Comparison of ENCODE assay signal across 23 cellular contexts in genomic region chr6:43502666-43503065, GRCh38. TPM values are rescaled to one million over a fixed set of nuclear protein-coding genes. Genes with fewer than 3 reads are reported as not detected.
"Had no signal": no experiment of that assay in that cellular context is flagged by ENCODE, and none has a peak within 500 bp of the region (broad histone marks: within the 10 kb centered on the region; RNA-seq: fewer than 3 reads in every experiment).

No MANE protein-coding gene starts in this region.

- DNase-seq: activated CD4-positive, alpha-beta T cell treated with anti-CD3 and anti-CD28 coated beads for 36 hours; activated CD4-positive, CD25-positive, alpha-beta regulatory T cell; activated CD8-positive, alpha-beta memory T cell treated with anti-CD3 and anti-CD28 coated beads, Interleukin-2, amount 10 ng/mL, durations not matched to agents 7 days and 5 days; activated CD8-positive, alpha-beta T cell treated with anti-CD3 and anti-CD28 coated beads, Interleukin-2, amount 10 ng/mL, durations not matched to agents 7 days and 5 days; activated naive CD8-positive, alpha-beta T cell treated with anti-CD3 and anti-CD28 coated beads, Interleukin-2, amount 50 U/mL, for 24 hours; activated T-cell treated with anti-CD3 and anti-CD28 coated beads, Interleukin-2, amount 50 U/mL, for 48 hours; cerebellar nuclear complex; dorsolateral prefrontal cortex; effector memory CD4-positive, alpha-beta T cell; nucleus accumbens; pancreas; stimulated activated naive CD8-positive, alpha-beta T cell treated with anti-CD3 and anti-CD28 coated beads, Interleukin-15, Interleukin-2, amounts not matched to agents 100 U/mL and 50 U/mL, for 24 hours; testis; transverse colon had no signal

- ATAC-seq: activated CD4-positive, alpha-beta T cell treated with anti-CD3 and anti-CD28 coated beads for 36 hours; activated CD8-positive, alpha-beta memory T cell treated with anti-CD3 and anti-CD28 coated beads, Interleukin-2, amount 10 ng/mL, durations not matched to agents 7 days and 5 days; activated CD8-positive, alpha-beta T cell treated with anti-CD3 and anti-CD28 coated beads, Interleukin-2, amount 10 ng/mL, durations not matched to agents 7 days and 5 days; activated naive CD8-positive, alpha-beta T cell treated with anti-CD3 and anti-CD28 coated beads, Interleukin-2, amount 50 U/mL, for 24 hours; left lobe of liver; pancreas; psoas muscle; stimulated activated naive CD8-positive, alpha-beta T cell treated with anti-CD3 and anti-CD28 coated beads, Interleukin-15, Interleukin-2, amounts not matched to agents 100 U/mL and 50 U/mL, for 24 hours had no signal

- H3K27ac Mint-ChIP-seq: activated CD4-positive, alpha-beta T cell treated with anti-CD3 and anti-CD28 coated beads for 36 hours; activated CD8-positive, alpha-beta memory T cell treated with anti-CD3 and anti-CD28 coated beads, Interleukin-2, amount 10 ng/mL, durations not matched to agents 7 days and 5 days; activated CD8-positive, alpha-beta T cell treated with anti-CD3 and anti-CD28 coated beads, Interleukin-2, amount 10 ng/mL, durations not matched to agents 7 days and 5 days; activated naive CD4-positive, alpha-beta T cell treated with anti-CD3 and anti-CD28 coated beads, Interleukin-2, amount 50 U/mL, for 24 hours; activated naive CD8-positive, alpha-beta T cell treated with anti-CD3 and anti-CD28 coated beads, Interleukin-2, amount 50 U/mL, for 24 hours; activated T-helper 2 cell treated with anti-CD3 and anti-CD28 coated beads, Interferon-gamma antibody, Interleukin-2, Interleukin-4, amounts not matched to agents 10 μg/mL and 5 μg/mL and 100 μg/mL, durations not matched to agents 14 hours and 24 hours and 36 hours; nephron had no signal

- H3K4me1 Mint-ChIP-seq: activated naive CD8-positive, alpha-beta T cell treated with anti-CD3 and anti-CD28 coated beads, Interleukin-2, amount 50 U/mL, for 24 hours had no signal

- H3K4me3 Mint-ChIP-seq: activated CD4-positive, alpha-beta T cell treated with anti-CD3 and anti-CD28 coated beads for 36 hours; activated CD8-positive, alpha-beta memory T cell treated with anti-CD3 and anti-CD28 coated beads, Interleukin-2, amount 10 ng/mL, durations not matched to agents 7 days and 5 days; activated CD8-positive, alpha-beta T cell treated with anti-CD3 and anti-CD28 coated beads, Interleukin-2, amount 10 ng/mL, durations not matched to agents 7 days and 5 days; activated naive CD4-positive, alpha-beta T cell treated with anti-CD3 and anti-CD28 coated beads, Interleukin-2, amount 50 U/mL, for 24 hours; activated naive CD8-positive, alpha-beta T cell treated with anti-CD3 and anti-CD28 coated beads, Interleukin-2, amount 50 U/mL, for 24 hours; nephron had no signal

- H3K27me3 Mint-ChIP-seq: activated CD4-positive, alpha-beta T cell treated with anti-CD3 and anti-CD28 coated beads for 36 hours; activated naive CD4-positive, alpha-beta T cell treated with anti-CD3 and anti-CD28 coated beads, Interleukin-2, amount 50 U/mL, for 24 hours had no signal

- H3K4me3 ChIP-seq: coronary artery, dorsolateral prefrontal cortex, lung, pancreas, psoas muscle, testis, transverse colon had no signal

- H3K9me3 Mint-ChIP-seq: activated naive CD4-positive, alpha-beta T cell treated with anti-CD3 and anti-CD28 coated beads, Interleukin-2, amount 50 U/mL, for 24 hours; activated naive CD8-positive, alpha-beta T cell treated with anti-CD3 and anti-CD28 coated beads, Interleukin-2, amount 50 U/mL, for 24 hours; activated T-helper 2 cell treated with anti-CD3 and anti-CD28 coated beads, Interferon-gamma antibody, Interleukin-2, Interleukin-4, amounts not matched to agents 10 μg/mL and 5 μg/mL and 100 μg/mL, durations not matched to agents 14 hours and 24 hours and 36 hours; nephron had no signal

- H3K9me3 ChIP-seq: pancreas, psoas muscle, testis, transverse colon had no signal

- H3K27me3 ChIP-seq: dorsolateral prefrontal cortex, pancreas, testis, transverse colon had no signal

- H3K27ac ChIP-seq: coronary artery, pancreas, psoas muscle, testis, transverse colon had no signal

- H3K4me1 ChIP-seq: pancreas had no signal

RNA-seq across cellular contexts. Expression of gene LRRC73, which starts 7.5 kb away (rescaled TPM):
- total RNA-seq: kidney epithelial cell, urinary bladder had no signal

RNA-seq across cellular contexts. Expression of gene DLK2, which starts 47.3 kb away (rescaled TPM):
- total RNA-seq: activated CD8-positive, alpha-beta memory T cell treated with anti-CD3 and anti-CD28 coated beads, Interleukin-2, amount 10 ng/mL, durations not matched to agents 7 days and 5 days; activated CD8-positive, alpha-beta T cell treated with anti-CD3 and anti-CD28 coated beads, Interleukin-2, amount 10 ng/mL, durations not matched to agents 7 days and 5 days; kidney epithelial cell; left lobe of liver had no signal
